1 cellular context compared by ENCODE assay signal in genomic region chr19:823565-824121, GRCh38.
A peak's percentile ranks its signal among the peaks of the same experiment; 100 is the strongest.
TF ChIP-seq lines count a peak whose summit lies in the region.

No MANE protein-coding gene starts in this region.

TF ChIP-seq in K562, 482 proteins besides CTCF, POLR2A, EP300 and RAD21 (continued from another document):
- TF ChIP-seq AFF4 (CRISPR knock-in tag; IDR thresholded peaks at IDR 0.05) (no peak), ZNF280B (CRISPR knock-in tag; IDR thresholded peaks at IDR 0.05) (no peak), MYNN (IDR thresholded peaks at IDR 0.05) (no peak), MYNN (CRISPR knock-in tag; IDR thresholded peaks at IDR 0.05) (no peak), FOSL1 (tag; conservative IDR thresholded peaks at IDR 0.05) (no peak), YY1 (IDR thresholded peaks at IDR 0.05; ENCODE audit: borderline replicate concordance in 1 of 3, control insufficient read depth in 1 of 3, extremely low read depth in 1 of 3, insufficient read depth in 3 of 3, insufficient read length in 1 of 3, insufficient replicate concordance in 2 of 3, low read depth in 1 of 3, low read length in 2 of 3) (no peak), DEAF1 (CRISPR knock-in tag; IDR thresholded peaks at IDR 0.05) (no peak), PBX2 (CRISPR knock-in tag; IDR thresholded peaks at IDR 0.05; ENCODE audit: low read depth) (no peak), PBX2 (tag; conservative IDR thresholded peaks at IDR 0.05; ENCODE audit: low read depth) (no peak), ZFP36 (IDR thresholded peaks at IDR 0.05; ENCODE audit: low read depth, low read length, partially characterized antibody) (no peak), ZNF444 (CRISPR knock-in tag; IDR thresholded peaks at IDR 0.05) (no peak), HDAC3 (IDR thresholded peaks at IDR 0.05; ENCODE audit: borderline replicate concordance, partially characterized antibody) (no peak), STAG1 (CRISPR knock-in tag; IDR thresholded peaks at IDR 0.05; ENCODE audit: borderline replicate concordance) (no peak), HDAC8 (tag; IDR thresholded peaks at IDR 0.05) (no peak), E2F4 (CRISPR knock-in tag; IDR thresholded peaks at IDR 0.05; ENCODE audit: low read depth) (no peak), DMBX1 (CRISPR knock-in tag; IDR thresholded peaks at IDR 0.05; ENCODE audit: borderline replicate concordance) (0 out of 2 replicates have a peak, but pooled peaks have one; percentile 20), SNAPC5 (CRISPR knock-in tag; IDR thresholded peaks at IDR 0.05) (no peak), XRCC5 (IDR thresholded peaks at IDR 0.05; ENCODE audit: low read depth, low read length) (no peak), HMBOX1 (IDR thresholded peaks at IDR 0.05) (no peak), GATA2 (CRISPR knock-in tag; IDR thresholded peaks at IDR 0.05) (no peak), ARID3A (IDR thresholded peaks at IDR 0.05; ENCODE audit: borderline replicate concordance, low read depth, low read length) (no peak), DPF2 (IDR thresholded peaks at IDR 0.05) (peak; percentile 59; the same call in 1 of the 2 replicates), ZNF699 (CRISPR knock-in tag; IDR thresholded peaks at IDR 0.05; ENCODE audit: insufficient replicate concordance) (no peak), NFE2L1 (tag; IDR thresholded peaks at IDR 0.05; ENCODE audit: borderline replicate concordance, low read depth) (no peak), SETDB1 (IDR thresholded peaks at IDR 0.05; ENCODE audit: low read length) (no peak), ZNF239 (CRISPR knock-in tag; IDR thresholded peaks at IDR 0.05) (no peak), MEIS2 (IDR thresholded peaks at IDR 0.05; ENCODE audit: partially characterized antibody) (no peak), ZNF24 (IDR thresholded peaks at IDR 0.05) (no peak), TAL1 (IDR thresholded peaks at IDR 0.05) (no peak), ZKSCAN1 (IDR thresholded peaks at IDR 0.05; ENCODE audit: low read depth, low read length) (no peak), CC2D1A (IDR thresholded peaks at IDR 0.05) (no peak), ARID1B (IDR thresholded peaks at IDR 0.05) (peak; percentile 74), NR4A1 (CRISPR knock-in tag; IDR thresholded peaks at IDR 0.05) (no peak), NR4A1 (tag; IDR thresholded peaks at IDR 0.05) (peak; percentile 21; the same call in 1 of the 2 replicates), BRF1 (IDR thresholded peaks at IDR 0.05; ENCODE audit: borderline replicate concordance, extremely low read depth, insufficient read length) (no peak), PHB2 (IDR thresholded peaks at IDR 0.05; ENCODE audit: low read depth) (no peak), ZBTB17 (CRISPR knock-in tag; IDR thresholded peaks at IDR 0.05) (peak; percentile 78; the same call in 1 of the 2 replicates), MLLT1 (IDR thresholded peaks at IDR 0.05) (peak in 1 of 2 experiments; percentile 75; a peak in 2 of 4 replicates), NFE2 (IDR thresholded peaks at IDR 0.05; ENCODE audit: low read depth) (no peak), ZNF507 (tag; conservative IDR thresholded peaks at IDR 0.05) (no peak)
